8 cellular contexts compared by ENCODE assay signal in genomic region chr3:69014022-69014580, GRCh38. TPM values are rescaled to one million over a fixed set of nuclear protein-coding genes. Genes with fewer than 3 reads are reported as not detected.
DNase-seq lines count a peak whose midpoint lies in the region; ATAC-seq and TF ChIP-seq lines count a peak whose summit lies in the region.

No MANE protein-coding gene starts in this region.

- no peak overlapping the region for H3K27ac Mint-ChIP-seq in Caco-2 (ENCODE audit: unreplicated experiment)

- H3K4me3 Mint-ChIP-seq in Caco-2 (ENCODE audit: unreplicated experiment), result peak overlapping the region; percentile 91

- no peak for ATAC-seq in GM19324 (IDR thresholded peaks at IDR 0.05; ENCODE audit: low FRiP score, unreplicated experiment)

- intact Hi-C loops in Caco-2 (cut with micrococcal nuclease; ENCODE audit: unreplicated experiment), result no loop called here

- no peaks in the 10 kb centered on the region for H3K27me3 ChIP-seq in Caco-2 (replicated peaks; ENCODE audit: control insufficient read depth, insufficient read depth, low read length)
- no peaks in the 10 kb centered on the region for H3K27me3 ChIP-seq in endocrine pancreas (ENCODE audit: control insufficient read depth, insufficient read depth, low read length)
- H3K27me3 ChIP-seq in neutrophil, result peaks cover 23% of the 10 kb centered on the region

- CTCF ChIA-PET in Caco-2 (lab: Charles Lee), result no interaction called here

- no peaks in the 10 kb centered on the region for H3K9me3 ChIP-seq in Caco-2
- H3K9me3 ChIP-seq in endocrine pancreas (ENCODE audit: control insufficient read depth, low read length), result no peaks in the 10 kb centered on the region
- H3K9me3 ChIP-seq in neutrophil, result no peaks in the 10 kb centered on the region

- H3K4me3 ChIP-seq in Caco-2 (ENCODE audit: low read depth, low read length) (peak overlapping the region; percentile 90), endocrine pancreas (ENCODE audit: control insufficient read depth, insufficient read depth, low read length) (peak overlapping the region; percentile 75), neutrophil (ENCODE audit: low read depth in 1 of 2, low read length in 1 of 2) (peak overlapping the region; percentile 62 to 81)

- BruUV-seq in Caco-2 (replicated peaks; lab: Mats Ljungman, UMichigan), result no TSS peak

- H3K36me3 Mint-ChIP-seq in Caco-2 (ENCODE audit: insufficient read depth, unreplicated experiment), result peaks cover 12% of the 10 kb centered on the region

- TF ChIP-seq CTCF in Caco-2 (IDR thresholded peaks at IDR 0.05; ENCODE audit: insufficient read depth in 1 of 2, low read depth in 1 of 2, low read length in 1 of 2, severe bottlenecking in 1 of 2, unreplicated experiment in 1 of 2), result no peak
- no peak for TF ChIP-seq CTCF in neutrophil (IDR thresholded peaks at IDR 0.05)

- POLR2A ChIA-PET in Caco-2 (lab: Charles Lee), result interaction anchor here (0.6 to 1.0 kb wide), 2 partner anchors 25 to 38 kb away, joined by 4 to 5 read pairs; partner anchors contain the start of gene TMF1

- H3K36me3 ChIP-seq in Caco-2 (ENCODE audit: control insufficient read depth, insufficient read depth, low read length) (no peaks in the 10 kb centered on the region; the same call in 1 of the 2 replicates), endocrine pancreas (ENCODE audit: control insufficient read depth, insufficient read depth, low read length) (no peaks in the 10 kb centered on the region), neutrophil (peaks cover 10% of the 10 kb centered on the region)

- H3K9me3 Mint-ChIP-seq in Caco-2 (ENCODE audit: unreplicated experiment), result no peaks in the 10 kb centered on the region

- 0 out of 2 replicates have a peak, but pooled peaks cover 6% of the 10 kb centered on the region for H3K4me1 ChIP-seq in Caco-2
- H3K4me1 ChIP-seq in endocrine pancreas (ENCODE audit: control insufficient read depth, insufficient read depth, low read length), result peaks cover 8% of the 10 kb centered on the region
- peaks cover 7 to 18% of the 10 kb centered on the region in 2 experiments for H3K4me1 ChIP-seq in neutrophil (ENCODE audit: control insufficient read depth in 1 of 2, insufficient read depth in 1 of 2, low read depth in 1 of 2, low read length in 1 of 2)

- no peaks in the 10 kb centered on the region for H3K4me1 Mint-ChIP-seq in Caco-2 (ENCODE audit: low read depth, unreplicated experiment)

- H3K9ac ChIP-seq in endocrine pancreas (ENCODE audit: control insufficient read depth, insufficient read depth, low read length), result peak overlapping the region; percentile 78

- H3K27me3 Mint-ChIP-seq in Caco-2 (ENCODE audit: insufficient read depth, unreplicated experiment), result no peaks in the 10 kb centered on the region

- DNase-seq in Caco-2, result no peak
- peak; percentile 49 for DNase-seq in OCI-M1 (lab: John Stamatoyannopoulos, UW)
- DNase-seq in dermis blood vessel endothelial cell, result no peak
- DNase-seq in NCI-H1105 (lab: John Stamatoyannopoulos, UW), result no peak
- no peak for DNase-seq in NCI-H2029 treated with DMSO at 0.1 percent for 48 hours (lab: John Stamatoyannopoulos, UW)

- H3K27ac ChIP-seq in neutrophil, result no peak overlapping the region

RNA-seq across cellular contexts. Expression of gene EOGT, which starts 0.6 kb away (rescaled TPM):
- total RNA-seq in Caco-2 (2022) (16.1 and 17.1 TPM in 2 replicates), dermis blood vessel endothelial cell (56.6 and 70.1 TPM in 2 replicates)

RNA-seq across cellular contexts. Expression of gene TMF1, which starts 38.0 kb away (rescaled TPM):
- total RNA-seq in Caco-2 (2022) (30.2 and 35.0 TPM in 2 replicates), dermis blood vessel endothelial cell (37.7 and 37.8 TPM in 2 replicates)
